Comparison of ENCODE assay signal across 1 cellular context in genomic region chr7:139817249-139817648, GRCh38.
TF ChIP-seq lines count a peak whose summit lies in the region.

No MANE protein-coding gene starts in this region.

TF ChIP-seq in K562, 482 proteins besides CTCF, POLR2A, EP300 and RAD21 (continued from another document):
- TF ChIP-seq E2F1 (CRISPR knock-in tag; IDR thresholded peaks at IDR 0.05): no peak
- TF ChIP-seq LEF1 (IDR thresholded peaks at IDR 0.05): no peak
- TF ChIP-seq MXI1 (IDR thresholded peaks at IDR 0.05; ENCODE audit: low read depth, low read length): no peak
- peak; percentile 73 for TF ChIP-seq ARID1B (IDR thresholded peaks at IDR 0.05)
- TF ChIP-seq PBX2 (CRISPR knock-in tag; IDR thresholded peaks at IDR 0.05; ENCODE audit: low read depth): no peak
- no peak; the same call in 1 of the 2 replicates for TF ChIP-seq PBX2 (tag; conservative IDR thresholded peaks at IDR 0.05; ENCODE audit: low read depth)
